ENCODE assay signal across 10 cellular contexts in genomic region chr5:16489322-16489791, GRCh38. TPM values are rescaled to one million over a fixed set of nuclear protein-coding genes. Genes with fewer than 3 reads are reported as not detected.
A peak's percentile ranks its signal among the peaks of the same experiment; 100 is the strongest.
DNase-seq lines count a peak whose midpoint lies in the region; ATAC-seq, FAIRE-seq and TF ChIP-seq lines count a peak whose summit lies in the region.
"Had no signal": no experiment of that assay in that cellular context is flagged by ENCODE, and none has a peak within 500 bp of the region (broad histone marks: within the 10 kb centered on the region; RNA-seq: fewer than 3 reads in every experiment).

No MANE protein-coding gene starts in this region.

- no peaks in the 10 kb centered on the region for H3K9me1 ChIP-seq in keratinocyte (ENCODE audit: control insufficient read depth, extremely low read depth, insufficient read depth, low read length)

- H3K9ac ChIP-seq in keratinocyte (ENCODE audit: control insufficient read depth, extremely low read depth, insufficient read depth, low read length) = no peak overlapping the region

- peaks cover 21% of the 10 kb centered on the region for H3K4me1 ChIP-seq in keratinocyte (ENCODE audit: control insufficient read depth, extremely low read depth, insufficient read depth, low read length)
- H3K4me1 ChIP-seq in thoracic aorta (ENCODE audit: control insufficient read depth in 1 of 2, low read depth in 2 of 2) = no peaks in the 10 kb centered on the region

- FAIRE-seq in keratinocyte (lab: Jason Lieb, UNC) = no peak
- FAIRE-seq: G401.6 had no signal

- H3K27ac Mint-ChIP-seq in activated naive CD4-positive, alpha-beta T cell treated with anti-CD3 and anti-CD28 coated beads, Interleukin-2, amount 50 U/mL, for 72 hours = no peak overlapping the region
- H3K27ac Mint-ChIP-seq: activated naive CD8-positive, alpha-beta T cell treated with anti-CD3 and anti-CD28 coated beads, Interleukin-2, amount 10 ng/mL, durations not matched to agents 7 days and 5 days had no signal

- no peak overlapping the region for H3K4me2 ChIP-seq in keratinocyte (ENCODE audit: control insufficient read depth, extremely low read depth, insufficient read depth, low read depth, low read length)

- no peaks in the 10 kb centered on the region for H4K20me1 ChIP-seq in keratinocyte (ENCODE audit: control insufficient read depth, extremely low read depth, insufficient read depth, low read length)

- ATAC-seq in activated naive CD4-positive, alpha-beta T cell treated with anti-CD3 and anti-CD28 coated beads, Interleukin-2, amount 50 U/mL, for 72 hours = peak; percentile 59 to 70
- ATAC-seq in HG03039 (IDR thresholded peaks at IDR 0.05; ENCODE audit: unreplicated experiment) (peak; percentile 56), thoracic aorta (ENCODE audit: insufficient number of reproducible peaks, low FRiP score, low read depth) (no peak)

- no peaks in the 10 kb centered on the region for H3K9me3 ChIP-seq in keratinocyte (ENCODE audit: control insufficient read depth, low read depth, low read length)
- H3K9me3 ChIP-seq in thoracic aorta = no peaks in the 10 kb centered on the region

- DNase-seq in activated naive CD4-positive, alpha-beta T cell treated with anti-CD3 and anti-CD28 coated beads, Interleukin-2, amount 50 U/mL, for 72 hours (ENCODE audit: low spot score in 2 of 2) = no peak
- DNase-seq in activated naive CD4-positive, alpha-beta T cell treated with anti-CD3 and anti-CD28 coated beads, Interleukin-2, amount 50 U/mL, for 16 hours = no peak
- peak; percentile 72 for DNase-seq in NCI-H446 treated with DMSO at 0.1 percent for 48 hours (lab: John Stamatoyannopoulos, UW)
- peak; percentile 67 for DNase-seq in astrocyte of the spinal cord (ENCODE audit: low read depth, low spot score)
- DNase-seq in keratinocyte (ENCODE audit: low read depth, low spot score) = no peak
- DNase-seq in thoracic aorta (ENCODE audit: low spot score) = no peak
- DNase-seq in hepatic stellate cell (ENCODE audit: low spot score) = no peak
- DNase-seq: activated naive CD8-positive, alpha-beta T cell treated with anti-CD3 and anti-CD28 coated beads, Interleukin-2, amount 10 ng/mL, durations not matched to agents 7 days and 5 days had no signal

- H3K27ac ChIP-seq in keratinocyte (ENCODE audit: control insufficient read depth, insufficient read depth, low read length) (peak overlapping the region; percentile 3), thoracic aorta (no peak overlapping the region)

- H3K27me3 ChIP-seq in keratinocyte (ENCODE audit: control insufficient read depth, extremely low read depth, insufficient read depth, low read length) (no peaks in the 10 kb centered on the region), thoracic aorta (replicated peaks; ENCODE audit: insufficient read depth) (no peaks in the 10 kb centered on the region)

- peaks cover 0 to 3% of the 10 kb centered on the region in 2 donors for H3K9me3 Mint-ChIP-seq in activated naive CD4-positive, alpha-beta T cell treated with anti-CD3 and anti-CD28 coated beads, Interleukin-2, amount 50 U/mL, for 72 hours
- H3K9me3 Mint-ChIP-seq: activated naive CD8-positive, alpha-beta T cell treated with anti-CD3 and anti-CD28 coated beads, Interleukin-2, amount 10 ng/mL, durations not matched to agents 7 days and 5 days had no signal

- H3K36me3 ChIP-seq in keratinocyte (ENCODE audit: control insufficient read depth in 2 of 2, extremely low read depth in 1 of 2, insufficient read depth in 2 of 2, low read length in 2 of 2) (no peaks in the 10 kb centered on the region), thoracic aorta (no peaks in the 10 kb centered on the region)

- TF ChIP-seq CTCF in astrocyte of the spinal cord (IDR thresholded peaks at IDR 0.05; ENCODE audit: low read depth, low read length) (peak; percentile 81), keratinocyte (optimal IDR thresholded peaks at IDR 0.05 in 1 of 3, IDR thresholded peaks at IDR 0.05 in 1 of 3, conservative IDR thresholded peaks at IDR 0.05 in 1 of 3; ENCODE audit: extremely low read depth in 1 of 3, insufficient read depth in 2 of 3, low read length in 3 of 3) (peak in 2 of 3 experiments; percentile 48 to 69), thoracic aorta (IDR thresholded peaks at IDR 0.05) (peak; percentile 59)

- in situ Hi-C loops in astrocyte of the spinal cord (cut with HindIII; ENCODE audit: low sequenced_read_pairs) = no loop called here

- dilution Hi-C loops in keratinocyte (cut with MboI; ENCODE audit: extremely low pct_ligation_motif_present, low sequenced_read_pairs) = no loop called here

- no peaks in the 10 kb centered on the region for H3K79me2 ChIP-seq in keratinocyte (ENCODE audit: control insufficient read depth, insufficient read depth, low read length)

- H2AFZ ChIP-seq in keratinocyte (ENCODE audit: control insufficient read depth, low read length) = no peak overlapping the region

- no peak overlapping the region for H3K4me3 ChIP-seq in astrocyte of the spinal cord (ENCODE audit: low read depth, low read length)
- no peak overlapping the region for H3K4me3 ChIP-seq in keratinocyte (ENCODE audit: control insufficient read depth in 2 of 3, extremely low read depth in 1 of 3, insufficient read depth in 2 of 3, low read depth in 1 of 3, low read length in 3 of 3)
- H3K4me3 ChIP-seq in thoracic aorta = no peak overlapping the region

- H3K36me3 Mint-ChIP-seq in activated naive CD4-positive, alpha-beta T cell treated with anti-CD3 and anti-CD28 coated beads, Interleukin-2, amount 50 U/mL, for 72 hours = peaks cover under 1 to 2% of the 10 kb centered on the region in 2 donors

RNA-seq across cellular contexts. Expression of gene ZNF622, which starts 23.8 kb away (rescaled TPM):
- 10 to 100 TPM; 24.4 to 37.3 TPM for total RNA-seq in activated naive CD4-positive, alpha-beta T cell treated with anti-CD3 and anti-CD28 coated beads, Interleukin-2, amount 50 U/mL, for 72 hours
- polyA plus RNA-seq in keratinocyte = 19.8 to 23.1 TPM (median 22.6 TPM) in 3 replicates
- 107 TPM for polyA plus RNA-seq in keratinocyte (2011; ENCODE audit: low read depth)
- 17.9 and 19.5 TPM in 2 replicates for polyA plus RNA-seq in keratinocyte (2011; cell fraction: cytosol; rRNA removed)
- polyA plus RNA-seq in keratinocyte (2011; cell fraction: nucleus; rRNA removed) = 27.8 and 33.5 TPM in 2 replicates
- 41.5 and 51.1 TPM in 2 replicates for polyA plus RNA-seq in keratinocyte (2012; ENCODE audit: low replicate concordance)
- polyA minus RNA-seq in keratinocyte = 6.1 to 10.3 TPM (median 8.5 TPM) in 3 replicates
- 20.7 TPM for polyA minus RNA-seq in keratinocyte (2011; cell fraction: cytosol; rRNA and poly(A)+ RNA removed)
- 8.3 and 13.4 TPM in 2 replicates for polyA minus RNA-seq in keratinocyte (2011; cell fraction: nucleus; rRNA and poly(A)+ RNA removed)
- 10 to 100 TPM; 11.8 to 27.6 TPM for total RNA-seq in thoracic aorta

Comparison
In these comparisons a context has a peak if more than half of its experiments do, and no peak if none do; other contexts are left out.
1. DNase-seq: peak in NCI-H446 treated with DMSO at 0.1 percent for 48 hours (single experiment) and astrocyte of the spinal cord (single experiment); none in activated naive CD4-positive, alpha-beta T cell treated with anti-CD3 and anti-CD28 coated beads, Interleukin-2, amount 50 U/mL, for 72 hours (0 of 2), activated naive CD4-positive, alpha-beta T cell treated with anti-CD3 and anti-CD28 coated beads, Interleukin-2, amount 50 U/mL, for 16 hours (single experiment), keratinocyte (single experiment), thoracic aorta (single experiment) and hepatic stellate cell (single experiment).
2. Peak in every context shown above with its lines, with median percentiles within 50 percentile points of each other: CTCF ChIP-seq.